Comparison of ENCODE assay signal across 8 cellular contexts in genomic region chr5:160466889-160467554, GRCh38. TPM values are rescaled to one million over a fixed set of nuclear protein-coding genes. Genes with fewer than 3 reads are reported as not detected.
DNase-seq lines count a peak whose midpoint lies in the region; ATAC-seq, FAIRE-seq and TF ChIP-seq lines count a peak whose summit lies in the region.

No MANE protein-coding gene starts in this region.

- H3K4me1 ChIP-seq in astrocyte (ENCODE audit: insufficient read depth, low read length) (peaks cover 44% of the 10 kb centered on the region), muscle layer of duodenum (ENCODE audit: control insufficient read depth in 1 of 2, insufficient read depth in 2 of 2, low read length in 2 of 2) (peaks cover 18 to 35% of the 10 kb centered on the region in 2 donors), A673 (ENCODE audit: insufficient read depth, low read length, poor library complexity, severe bottlenecking) (no peaks in the 10 kb centered on the region)

- no peaks in the 10 kb centered on the region for H3K36me3 Mint-ChIP-seq in astrocyte (ENCODE audit: low read depth, unreplicated experiment)

- H3K27me3 Mint-ChIP-seq in astrocyte (ENCODE audit: low read depth, unreplicated experiment) = no peaks in the 10 kb centered on the region

- no peak for FAIRE-seq in astrocyte (lab: Jason Lieb, UNC)

- no peaks in the 10 kb centered on the region for H3K27me3 ChIP-seq in astrocyte (ENCODE audit: insufficient read depth, low read length)
- H3K27me3 ChIP-seq in muscle layer of duodenum (ENCODE audit: low read depth, low read length) = no peaks in the 10 kb centered on the region
- no peaks in the 10 kb centered on the region for H3K27me3 ChIP-seq in A673 (replicated peaks; ENCODE audit: insufficient read depth, low read depth, low read length, poor library complexity)

- H3K27ac ChIP-seq in astrocyte (ENCODE audit: low read depth, low read length) = peak overlapping the region; percentile 15
- H3K27ac ChIP-seq in muscle layer of duodenum (ENCODE audit: low read length) = peak overlapping the region; percentile 41
- H3K27ac ChIP-seq in A673 (ENCODE audit: low read depth, low read length, poor library complexity, severe bottlenecking) = no peak overlapping the region

- H3K27ac Mint-ChIP-seq in astrocyte (ENCODE audit: unreplicated experiment) = no peak overlapping the region

- intact Hi-C loops in A673 (cut with micrococcal nuclease; ENCODE audit: unreplicated experiment) = no loop called here

- DNase-seq in Daoy (ENCODE audit: low read depth) (peak; percentile 71), astrocyte (ENCODE audit: low read depth) (no peak), A673 (ENCODE audit: low spot score) (no peak), HEK293T (ENCODE audit: extremely low spot score) (no peak), KBM-7 (no peak)

- H3K4me3 ChIP-seq in astrocyte (ENCODE audit: insufficient read depth, low read depth, low read length) (no peak overlapping the region), muscle layer of duodenum (ENCODE audit: low read depth in 1 of 2, low read length in 2 of 2) (peak overlapping the region; percentile 46 to 62), A673 (ENCODE audit: low read depth, low read length, poor library complexity, severe bottlenecking) (no peak overlapping the region)

- H3K36me3 ChIP-seq in astrocyte (ENCODE audit: insufficient read depth, low read length) (no peaks in the 10 kb centered on the region), muscle layer of duodenum (ENCODE audit: control insufficient read depth in 1 of 2, insufficient read depth in 2 of 2, low read length in 2 of 2) (no peaks in the 10 kb centered on the region), A673 (ENCODE audit: insufficient read depth, low read length, poor library complexity, severe bottlenecking) (no peaks in the 10 kb centered on the region)

- H3K4me3 Mint-ChIP-seq in astrocyte (ENCODE audit: unreplicated experiment) = no peak overlapping the region

- H3K9me3 ChIP-seq in astrocyte (ENCODE audit: insufficient read depth, low read depth, low read length) (no peaks in the 10 kb centered on the region), muscle layer of duodenum (ENCODE audit: control insufficient read depth in 1 of 2, low read length in 2 of 2) (no peaks in the 10 kb centered on the region), A673 (ENCODE audit: low read depth, low read length, poor library complexity, severe bottlenecking) (no peaks in the 10 kb centered on the region)

- in situ Hi-C loops in KBM-7 (cut with MboI; ENCODE audit: low pct_unique_long_range_greater_than_20kb, low sequenced_read_pairs) = no loop called here

- POLR2A ChIA-PET in A673 (lab: Charles Lee; ENCODE audit: low non-redundant PET) = no interaction called here
- POLR2A ChIA-PET in HEK293T (lab: Yijun Ruan, JAX) = interaction anchor here (0.9 to 1.0 kb wide), 2 partner anchors 19 to 45 kb away, joined by 3 to 4 read pairs; partner anchors contain the start of gene PTTG1

- H3K79me2 ChIP-seq in astrocyte (ENCODE audit: insufficient read depth, low read length) = no peaks in the 10 kb centered on the region

- peak overlapping the region; percentile 26 for H3K9ac ChIP-seq in astrocyte (ENCODE audit: low read length)

- H3K4me2 ChIP-seq in astrocyte (ENCODE audit: low read length) = peak overlapping the region; percentile 51

- no peaks in the 10 kb centered on the region for H3K9me3 Mint-ChIP-seq in astrocyte (ENCODE audit: unreplicated experiment)

- ATAC-seq in HG03342 (IDR thresholded peaks at IDR 0.05; ENCODE audit: unreplicated experiment) (peak; percentile 10), GM18868 (IDR thresholded peaks at IDR 0.05; ENCODE audit: unreplicated experiment) (no peak)

- TF ChIP-seq CTCF in astrocyte (IDR thresholded peaks at IDR 0.05; ENCODE audit: insufficient read depth, low read depth, low read length) (no peak), A673 (conservative IDR thresholded peaks at IDR 0.05; ENCODE audit: low read depth, low read length) (no peak)

- H3K4me1 Mint-ChIP-seq in astrocyte (ENCODE audit: low read depth, unreplicated experiment) = peaks cover 18% of the 10 kb centered on the region

- CTCF ChIA-PET in A673 (lab: Charles Lee) = interaction anchor here (1.1 kb wide), 1 partner anchor 28 kb away, joined by 3 read pairs; no protein-coding TSS in a partner anchor
- CTCF ChIA-PET in HEK293T (lab: Yijun Ruan, JAX) = interaction anchor here (0.6 to 2.5 kb wide), 3 partner anchors 8 to 1301 kb away, joined by 3 to 12 read pairs (median 3); no protein-coding TSS in a partner anchor

- H2AFZ ChIP-seq in astrocyte (ENCODE audit: low read depth, low read length) = no peak overlapping the region

- no peaks in the 10 kb centered on the region for H4K20me1 ChIP-seq in astrocyte (ENCODE audit: insufficient read depth, low read length)

- no TSS peak for BruUV-seq in A673 (replicated peaks; lab: Mats Ljungman, UMichigan)

TF ChIP-seq in HEK293T, 16 proteins besides CTCF, POLR2A, EP300 and RAD21:
- TF ChIP-seq NFRKB (IDR thresholded peaks at IDR 0.05) = no peak
- no peak for TF ChIP-seq ARNT (IDR thresholded peaks at IDR 0.05)
- no peak for TF ChIP-seq FOXK2 (IDR thresholded peaks at IDR 0.05)
- no peak for TF ChIP-seq FOXM1 (IDR thresholded peaks at IDR 0.05; ENCODE audit: borderline replicate concordance)
- TF ChIP-seq HDGF (IDR thresholded peaks at IDR 0.05; ENCODE audit: borderline replicate concordance) = no peak
- TF ChIP-seq FOXA1 (IDR thresholded peaks at IDR 0.05) = no peak

RNA-seq across cellular contexts. Expression of gene PTTG1, which starts 45.4 kb away (rescaled TPM):
- total RNA-seq in Daoy (2014; rRNA removed; shearing (Covaris generic)) = 497 and 636 TPM in 2 replicates
- total RNA-seq in astrocyte (12.7 and 20.4 TPM in 2 replicates), A673 (2021) (192 and 199 TPM in 2 replicates)

RNA-seq across cellular contexts. Expression of gene SLU7, which starts 48.1 kb away (rescaled TPM):
- total RNA-seq in Daoy (2014; rRNA removed; shearing (Covaris generic)) = 62.4 and 64.4 TPM in 2 replicates
- total RNA-seq in astrocyte = 46.1 and 48.4 TPM in 2 replicates
- 37.4 and 43.1 TPM in 2 replicates for total RNA-seq in A673 (2021)

Comparison
In these comparisons a context has a peak if more than half of its experiments do, and no peak if none do; other contexts are left out.
1. H3K4me3 ChIP-seq: peak in muscle layer of duodenum (2 of 2); none in astrocyte (single experiment) and A673 (single experiment).